Comparison of ENCODE assay signal across 21 cellular contexts in genomic region chr19:7428651-7429113, GRCh38.
DNase-seq lines count a peak whose midpoint lies in the region; ATAC-seq, FAIRE-seq and TF ChIP-seq lines count a peak whose summit lies in the region.
"Had no signal": no experiment of that assay in that cellular context is flagged by ENCODE, and none has a peak within 500 bp of the region (broad histone marks: within the 10 kb centered on the region; RNA-seq: fewer than 3 reads in every experiment).

No MANE protein-coding gene starts in this region.

- intact Hi-C loops in activated T-helper 1 cell treated with anti-CD3 and anti-CD28 coated beads, Interleukin-12 subunit alpha, Interleukin-12 subunit beta, Interleukin-2, Interleukin-4 antibody, amounts not matched to agents 30 ng/mL and 10 ng/mL and 1 ng/mL, durations not matched to agents 14 hours and 24 hours and 36 hours (cut with micrococcal nuclease): loop anchor here (1.0 kb wide), 1 partner anchor 64 kb away; no protein-coding TSS in a partner anchor
- intact Hi-C loops in HepG2 (cut with micrococcal nuclease; ENCODE audit: unreplicated experiment): no loop called here
- intact Hi-C loops in spleen (cut with DNase I; ENCODE audit: low total_unique reads): no loop called here

- H3K4me1 ChIP-seq in HepG2 (ENCODE audit: insufficient read depth, low read length) (peaks cover 16% of the 10 kb centered on the region), spleen (peaks cover 0 to 19% (median 0%) of the 10 kb centered on the region in 6 donors)
- H3K4me1 ChIP-seq: adrenal gland, breast epithelium, thyroid gland had no signal

- FAIRE-seq in HepG2 (lab: Jason Lieb, UNC): no peak
- FAIRE-seq: K562 had no signal

- no peak for TF ChIP-seq CTCF in HepG2 (CRISPR knock-in tag; IDR thresholded peaks at IDR 0.05)
- TF ChIP-seq CTCF in spleen (IDR thresholded peaks at IDR 0.05 in 8 of 11, conservative IDR thresholded peaks at IDR 0.05 in 3 of 11): no peak

- H3K27ac ChIP-seq in HepG2 (ENCODE audit: extremely low read length, insufficient read depth, low read length): no peak overlapping the region
- no peak overlapping the region for H3K27ac ChIP-seq in spleen
- H3K27ac ChIP-seq: adrenal gland, breast epithelium, thyroid gland had no signal

- no peak overlapping the region for H3K9ac ChIP-seq in HepG2 (ENCODE audit: insufficient read depth, low read depth, low read length)

- no peaks in the 10 kb centered on the region for H4K20me1 ChIP-seq in HepG2 (ENCODE audit: insufficient read depth, low read length)

- peak in 1 of 2 donors; percentile 6 for ATAC-seq in activated naive CD4-positive, alpha-beta T cell treated with anti-CD3 and anti-CD28 coated beads, Interleukin-2, amount 50 U/mL, for 72 hours
- ATAC-seq in HepG2: peak; percentile 55
- peak; percentile 9 for ATAC-seq in stimulated activated naive CD8-positive, alpha-beta T cell treated with anti-CD3 and anti-CD28 coated beads, Interleukin-15, amount 100 ng/mL, for 72 hours
- ATAC-seq: K562, Right ventricle myocardium inferior had no signal

- no peaks in the 10 kb centered on the region for H3K79me2 ChIP-seq in HepG2 (ENCODE audit: insufficient read depth, low read length)

- H3K4me2 ChIP-seq in HepG2 (ENCODE audit: low read depth, low read length): no peak overlapping the region

- H2AFZ ChIP-seq in HepG2 (ENCODE audit: low read length): no peak overlapping the region

- WGBS in HepG2 (ENCODE audit: low lambda C conversion rate): 73% methylated on average over 18 of the region's 20 CpGs
- 90 to 98% (median 93%) methylated on average over 19 to 20 of the region's 20 CpGs for WGBS in spleen, 5 donors

- no peak overlapping the region for H3K4me3 Mint-ChIP-seq in activated T-helper 1 cell treated with anti-CD3 and anti-CD28 coated beads, Interleukin-12 subunit alpha, Interleukin-12 subunit beta, Interleukin-2, Interleukin-4 antibody, amounts not matched to agents 30 ng/mL and 10 ng/mL and 1 ng/mL, durations not matched to agents 14 hours and 24 hours and 36 hours
- H3K4me3 Mint-ChIP-seq in stimulated activated naive CD8-positive, alpha-beta T cell treated with anti-CD3 and anti-CD28 coated beads, Interleukin-15, amount 100 ng/mL, for 72 hours: peak overlapping the region; percentile 19 to 24
- H3K4me3 Mint-ChIP-seq: activated T-cell treated with anti-CD3 and anti-CD28 coated beads, Interleukin-2, amount 50 U/mL, for 4 hours; immature natural killer cell had no signal

- CTCF ChIA-PET in HepG2 (lab: Yijun Ruan, JAX; ENCODE audit: low intra/inter-chr PET ratio, low total read pairs): no interaction called here

- DNase-seq in activated naive CD4-positive, alpha-beta T cell treated with anti-CD3 and anti-CD28 coated beads, Interleukin-2, amount 50 U/mL, for 72 hours (ENCODE audit: low spot score in 2 of 2): no peak
- DNase-seq in activated naive CD4-positive, alpha-beta T cell treated with Interleukin-2 at 50 U/mL for 16 hours: no peak
- no peak for DNase-seq in activated T-helper 1 cell treated with anti-CD3 and anti-CD28 coated beads, Interleukin-12 subunit alpha, Interleukin-12 subunit beta, Interleukin-2, Interleukin-4 antibody, amounts not matched to agents 30 ng/mL and 10 ng/mL and 1 ng/mL, durations not matched to agents 14 hours and 24 hours and 36 hours (ENCODE audit: low spot score)
- no peak for DNase-seq in HepG2 (ENCODE audit: low spot score)
- no peak for DNase-seq in stimulated activated naive CD8-positive, alpha-beta T cell treated with anti-CD3 and anti-CD28 coated beads, Interleukin-15, amount 100 ng/mL, for 72 hours
- DNase-seq in SW480 (ENCODE audit: low spot score): no peak
- DNase-seq in stimulated activated CD4-positive, alpha-beta T cell treated with anti-CD3 and anti-CD28 coated beads, Interleukin-2, amount 100 ng/mL, for 24 hours: no peak
- no peak for DNase-seq in spleen
- DNase-seq: activated CD4-positive, alpha-beta T cell treated with anti-CD3 and anti-CD28 coated beads for 48 hours; activated T-cell treated with anti-CD3 and anti-CD28 coated beads, Interleukin-2, amount 50 U/mL, for 4 hours; adrenal gland; GOT3; immature natural killer cell; NCI-H146; NCI-H69; stimulated activated CD4-positive, alpha-beta T cell treated with anti-CD3 and anti-CD28 coated beads, Interleukin-15, amount 100 ng/mL, for 24 hours; SW 1271; thyroid gland had no signal

- H3K36me3 ChIP-seq in HepG2 (replicated peaks in 1 of 2; ENCODE audit: control insufficient read depth in 1 of 2, insufficient read depth in 2 of 2, low read length in 2 of 2) (0 out of 5 replicates have a peak, but pooled peaks cover 0 to 6% of the 10 kb centered on the region in 2 experiments), spleen (peaks cover 5 to 99% (median 29%) of the 10 kb centered on the region in 6 donors)
- H3K36me3 ChIP-seq: adrenal gland, breast epithelium, thyroid gland had no signal

- no peaks in the 10 kb centered on the region for H3K9me3 Mint-ChIP-seq in activated naive CD4-positive, alpha-beta T cell treated with anti-CD3 and anti-CD28 coated beads, Interleukin-2, amount 50 U/mL, for 72 hours
- H3K9me3 Mint-ChIP-seq in activated T-helper 1 cell treated with anti-CD3 and anti-CD28 coated beads, Interleukin-12 subunit alpha, Interleukin-12 subunit beta, Interleukin-2, Interleukin-4 antibody, amounts not matched to agents 30 ng/mL and 10 ng/mL and 1 ng/mL, durations not matched to agents 14 hours and 24 hours and 36 hours: no peaks in the 10 kb centered on the region
- no peaks in the 10 kb centered on the region for H3K9me3 Mint-ChIP-seq in stimulated activated naive CD8-positive, alpha-beta T cell treated with anti-CD3 and anti-CD28 coated beads, Interleukin-15, amount 100 ng/mL, for 72 hours
- H3K9me3 Mint-ChIP-seq: activated T-cell treated with anti-CD3 and anti-CD28 coated beads, Interleukin-2, amount 50 U/mL, for 4 hours; immature natural killer cell had no signal

- H3K36me3 Mint-ChIP-seq in activated naive CD4-positive, alpha-beta T cell treated with anti-CD3 and anti-CD28 coated beads, Interleukin-2, amount 50 U/mL, for 72 hours: no peaks in the 10 kb centered on the region
- peaks cover 4% of the 10 kb centered on the region for H3K36me3 Mint-ChIP-seq in activated T-helper 1 cell treated with anti-CD3 and anti-CD28 coated beads, Interleukin-12 subunit alpha, Interleukin-12 subunit beta, Interleukin-2, Interleukin-4 antibody, amounts not matched to agents 30 ng/mL and 10 ng/mL and 1 ng/mL, durations not matched to agents 14 hours and 24 hours and 36 hours (ENCODE audit: low read depth)

- TF ChIP-seq RAD21 in HepG2 (CRISPR knock-in tag; IDR thresholded peaks at IDR 0.05): no peak

- H3K9me3 ChIP-seq in HepG2 (ENCODE audit: low read length) (no peaks in the 10 kb centered on the region), spleen (no peaks in the 10 kb centered on the region)
- H3K9me3 ChIP-seq: adrenal gland, breast epithelium, thyroid gland had no signal

- TF ChIP-seq POLR2A in HepG2 (IDR thresholded peaks at IDR 0.05; ENCODE audit: insufficient read depth in 1 of 2, low read depth in 2 of 2, low read length in 2 of 2): no peak
- no peak for TF ChIP-seq POLR2A in spleen (IDR thresholded peaks at IDR 0.05)

- H3K27ac Mint-ChIP-seq in activated naive CD4-positive, alpha-beta T cell treated with anti-CD3 and anti-CD28 coated beads, Interleukin-2, amount 50 U/mL, for 72 hours: peak overlapping the region; percentile 77 to 84
- H3K27ac Mint-ChIP-seq in activated T-helper 1 cell treated with anti-CD3 and anti-CD28 coated beads, Interleukin-12 subunit alpha, Interleukin-12 subunit beta, Interleukin-2, Interleukin-4 antibody, amounts not matched to agents 30 ng/mL and 10 ng/mL and 1 ng/mL, durations not matched to agents 14 hours and 24 hours and 36 hours: peak overlapping the region; percentile 7
- peak overlapping the region; percentile 21 to 91 for H3K27ac Mint-ChIP-seq in stimulated activated naive CD8-positive, alpha-beta T cell treated with anti-CD3 and anti-CD28 coated beads, Interleukin-15, amount 100 ng/mL, for 72 hours

- H3K27me3 Mint-ChIP-seq in activated T-helper 1 cell treated with anti-CD3 and anti-CD28 coated beads, Interleukin-12 subunit alpha, Interleukin-12 subunit beta, Interleukin-2, Interleukin-4 antibody, amounts not matched to agents 30 ng/mL and 10 ng/mL and 1 ng/mL, durations not matched to agents 14 hours and 24 hours and 36 hours (ENCODE audit: insufficient read depth): no peaks in the 10 kb centered on the region
- no peaks in the 10 kb centered on the region for H3K27me3 Mint-ChIP-seq in stimulated activated naive CD8-positive, alpha-beta T cell treated with anti-CD3 and anti-CD28 coated beads, Interleukin-15, amount 100 ng/mL, for 72 hours

- in situ Hi-C loops in HepG2 (cut with HindIII; ENCODE audit: extremely low pct_ligation_motif_present, low pct_unique_long_range_greater_than_20kb): no loop called here

- peaks cover 10% of the 10 kb centered on the region for H3K4me1 Mint-ChIP-seq in activated T-helper 1 cell treated with anti-CD3 and anti-CD28 coated beads, Interleukin-12 subunit alpha, Interleukin-12 subunit beta, Interleukin-2, Interleukin-4 antibody, amounts not matched to agents 30 ng/mL and 10 ng/mL and 1 ng/mL, durations not matched to agents 14 hours and 24 hours and 36 hours (ENCODE audit: low read depth)
- peaks cover 35% of the 10 kb centered on the region for H3K4me1 Mint-ChIP-seq in stimulated activated naive CD8-positive, alpha-beta T cell treated with anti-CD3 and anti-CD28 coated beads, Interleukin-15, amount 100 ng/mL, for 72 hours

- H3K4me3 ChIP-seq in HepG2 (replicated peaks in 1 of 3; ENCODE audit: insufficient read depth in 1 of 3, low read depth in 2 of 3, low read length in 3 of 3) (no peak overlapping the region), spleen (no peak overlapping the region)
- H3K4me3 ChIP-seq: adrenal gland, breast epithelium, K562, thyroid gland had no signal

- no peaks in the 10 kb centered on the region for H3K27me3 ChIP-seq in HepG2 (ENCODE audit: control insufficient read depth in 1 of 2, insufficient read depth in 2 of 2, low read length in 2 of 2)
- H3K27me3 ChIP-seq in spleen (replicated peaks in 1 of 7): no peaks in the 10 kb centered on the region
- H3K27me3 ChIP-seq: adrenal gland, breast epithelium, thyroid gland had no signal

- no peak for TF ChIP-seq EP300 in HepG2 (IDR thresholded peaks at IDR 0.05; ENCODE audit: low read depth in 2 of 2, low read length in 2 of 2)
- TF ChIP-seq EP300 in HepG2 (CRISPR knock-in tag; IDR thresholded peaks at IDR 0.05; ENCODE audit: borderline replicate concordance): no peak

- BruUV-seq in HepG2 (replicated peaks; lab: Mats Ljungman, UMichigan): no TSS peak

- POLR2A ChIA-PET in HepG2 (lab: Yijun Ruan, JAX): no interaction called here

TF ChIP-seq in HepG2, 621 proteins besides CTCF, POLR2A, EP300 and RAD21 (continues in another document):
- no peak for TF ChIP-seq ZNF546 (CRISPR knock-in tag; conservative IDR thresholded peaks at IDR 0.05)
- no peak for TF ChIP-seq GATAD2A (CRISPR knock-in tag; IDR thresholded peaks at IDR 0.05)

Comparison
In these comparisons a context has a peak if more than half of its experiments do, and no peak if none do; other contexts are left out.
1. H3K27ac Mint-ChIP-seq: peak in every context shown above with its lines; median percentile 80 in activated naive CD4-positive, alpha-beta T cell treated with anti-CD3 and anti-CD28 coated beads, Interleukin-2, amount 50 U/mL, for 72 hours; 56 in stimulated activated naive CD8-positive, alpha-beta T cell treated with anti-CD3 and anti-CD28 coated beads, Interleukin-15, amount 100 ng/mL, for 72 hours; 7 in activated T-helper 1 cell treated with anti-CD3 and anti-CD28 coated beads, Interleukin-12 subunit alpha, Interleukin-12 subunit beta, Interleukin-2, Interleukin-4 antibody, amounts not matched to agents 30 ng/mL and 10 ng/mL and 1 ng/mL, durations not matched to agents 14 hours and 24 hours and 36 hours.